Comparison of ENCODE assay signal across 8 cellular contexts in the genomic region with DNA sequence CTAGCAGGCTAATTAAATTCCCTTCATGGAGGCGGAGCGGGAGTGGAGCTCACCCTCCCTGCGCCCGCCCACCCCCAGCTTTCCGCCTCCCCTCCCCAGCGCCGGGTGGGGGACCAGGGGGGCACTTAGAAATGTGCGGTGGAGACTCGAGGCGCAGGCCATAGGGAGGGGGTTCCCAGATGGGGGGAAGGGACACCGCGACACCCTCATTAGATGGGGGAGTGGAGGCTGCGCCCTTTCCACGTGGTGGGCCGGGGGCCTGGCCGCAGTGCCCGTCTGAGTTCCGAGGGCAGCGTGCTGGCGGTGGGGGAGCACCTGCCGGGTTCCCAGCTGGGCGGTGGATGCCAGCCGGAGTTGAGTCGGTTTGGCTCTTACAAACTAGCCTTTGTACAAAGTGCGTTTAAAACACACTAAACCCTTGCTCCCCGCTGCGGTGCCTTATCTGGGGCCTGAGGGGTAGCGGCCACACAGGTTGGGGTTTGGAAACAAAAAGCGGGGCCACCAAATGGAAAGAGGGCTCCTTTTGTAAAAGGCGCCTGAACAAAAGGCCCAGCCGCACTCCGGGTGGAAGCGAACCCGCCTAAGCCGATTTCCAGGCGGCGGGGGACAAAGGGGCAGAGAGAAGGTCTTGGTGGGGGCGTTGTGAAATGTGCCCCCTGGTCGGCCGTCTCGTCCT. TPM values are rescaled to one million over a fixed set of nuclear protein-coding genes. Genes with fewer than 3 reads are reported as not detected.
DNase-seq lines count a peak whose midpoint lies in the region; ATAC-seq and TF ChIP-seq lines count a peak whose summit lies in the region.

No MANE protein-coding gene starts in this region.

- no peak for ATAC-seq in central memory CD8-positive, alpha-beta T cell (replicated peaks; ENCODE audit: extremely low read depth, poor library complexity, severe bottlenecking)
- no peak for ATAC-seq in GM19452 (IDR thresholded peaks at IDR 0.05; ENCODE audit: unreplicated experiment)

- peaks cover 0 to 9% (median 1%) of the 10 kb centered on the region in 3 donors for H3K27me3 Mint-ChIP-seq in CD14-positive monocyte (ENCODE audit: low read depth in 3 of 3)
- no peaks in the 10 kb centered on the region for H3K27me3 Mint-ChIP-seq in central memory CD8-positive, alpha-beta T cell
- peaks cover 9% of the 10 kb centered on the region for H3K27me3 Mint-ChIP-seq in nephron (ENCODE audit: low read depth)

- TF ChIP-seq CTCF in CD14-positive monocyte (IDR thresholded peaks at IDR 0.05) (no peak), nephron (IDR thresholded peaks at IDR 0.05; ENCODE audit: unreplicated experiment in 3 of 3) (no peak)

- H3K4me3 Mint-ChIP-seq in CD14-positive monocyte: peak overlapping the region; percentile 94 to 98
- peak overlapping the region; percentile 76 for H3K4me3 Mint-ChIP-seq in central memory CD8-positive, alpha-beta T cell
- H3K4me3 Mint-ChIP-seq in nephron: peak overlapping the region; percentile 67 to 76 (median 72)

- no peak for DNase-seq in CD14-positive monocyte (ENCODE audit: low spot score)
- peak; percentile 21 for DNase-seq in KBM-7
- no peak for DNase-seq in central memory CD8-positive, alpha-beta T cell (ENCODE audit: low spot score in 2 of 2)
- DNase-seq in activated effector memory CD4-positive, alpha-beta T cell treated with anti-CD3 and anti-CD28 coated beads, Interleukin-2, amount 50 U/mL, for 16 hours: no peak
- DNase-seq in stimulated activated CD4-positive, alpha-beta T cell treated with anti-CD3 and anti-CD28 coated beads, Interleukin-12 subunit alpha, Interleukin-12 subunit beta, amount 100 ng/mL, for 4 hours: no peak
- no peak for DNase-seq in COLO829 (ENCODE audit: low spot score)

- H3K36me3 Mint-ChIP-seq in CD14-positive monocyte: peaks cover 7 to 8% of the 10 kb centered on the region in 2 donors
- H3K36me3 Mint-ChIP-seq in central memory CD8-positive, alpha-beta T cell (ENCODE audit: insufficient read depth): peaks cover 15% of the 10 kb centered on the region
- H3K36me3 Mint-ChIP-seq in nephron (ENCODE audit: low read depth): no peaks in the 10 kb centered on the region

- intact Hi-C loops in CD14-positive monocyte (cut with micrococcal nuclease): loop anchor here (5.0 to 10.0 kb wide), 5 partner anchors 57 to 310 kb away; partner anchors contain the start of gene GINS2 (in 1 of the 2)

- H3K27ac Mint-ChIP-seq in CD14-positive monocyte (peak overlapping the region in 2 of 7 donors; percentile 18 to 70), nephron (peak overlapping the region in 1 of 3 experiments; percentile 70)
- H3K27ac Mint-ChIP-seq in central memory CD8-positive, alpha-beta T cell (ENCODE audit: low read depth): no peak overlapping the region

- H3K9me3 Mint-ChIP-seq in CD14-positive monocyte (peaks cover 0 to 3% (median 0%) of the 10 kb centered on the region in 7 donors), nephron (no peaks in the 10 kb centered on the region)
- no peaks in the 10 kb centered on the region for H3K9me3 Mint-ChIP-seq in central memory CD8-positive, alpha-beta T cell

- H3K4me1 Mint-ChIP-seq in CD14-positive monocyte (peaks cover 57% of the 10 kb centered on the region), nephron (peaks cover 55% of the 10 kb centered on the region)
- peaks cover 34% of the 10 kb centered on the region for H3K4me1 Mint-ChIP-seq in central memory CD8-positive, alpha-beta T cell

- in situ Hi-C loops in KBM-7 (cut with MboI; ENCODE audit: low pct_unique_long_range_greater_than_20kb, low sequenced_read_pairs): no loop called here

RNA-seq across cellular contexts. Expression of gene GSE1, which starts 1.4 kb away (rescaled TPM):
- under 1 TPM; 0.67 to 0.86 TPM for polyA plus RNA-seq in CD14-positive monocyte
